Comparison of ENCODE assay signal across 19 cellular contexts in the genomic region with DNA sequence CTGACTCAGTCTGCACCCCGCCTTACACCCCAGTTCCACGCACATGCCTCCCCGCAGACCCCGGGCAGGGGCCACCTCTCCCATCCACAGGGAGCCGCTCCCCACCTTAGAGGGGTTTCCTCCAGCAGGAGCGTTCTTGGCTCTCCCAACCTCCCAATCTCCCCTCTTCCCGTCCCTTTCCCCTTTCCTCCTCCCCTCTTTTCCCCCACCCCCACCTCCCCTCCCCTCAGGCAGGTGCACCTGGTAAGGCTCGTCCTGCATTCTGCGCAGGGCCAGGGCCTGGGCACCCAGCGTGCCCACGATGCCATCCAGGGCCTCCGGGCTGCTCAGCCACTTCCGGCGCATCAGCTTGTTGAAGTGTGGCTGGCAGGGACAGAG. TPM values are rescaled to one million over a fixed set of nuclear protein-coding genes. Genes with fewer than 3 reads are reported as not detected.
DNase-seq lines count a peak whose midpoint lies in the region; ATAC-seq and TF ChIP-seq lines count a peak whose summit lies in the region.
"Had no signal": no experiment of that assay in that cellular context is flagged by ENCODE, and none has a peak within 500 bp of the region (broad histone marks: within the 10 kb centered on the region; RNA-seq: fewer than 3 reads in every experiment).

No MANE protein-coding gene starts in this region.

- peaks cover 10% of the 10 kb centered on the region for H3K4me1 Mint-ChIP-seq in CD14-positive monocyte
- H3K4me1 Mint-ChIP-seq in GM23338: peaks cover 13% of the 10 kb centered on the region
- peaks cover 2% of the 10 kb centered on the region for H3K4me1 Mint-ChIP-seq in endodermal cell

- H3K9ac ChIP-seq in endodermal cell (ENCODE audit: extremely low read depth, low read length, poor library complexity, severe bottlenecking): no peak overlapping the region
- no peak overlapping the region for H3K9ac ChIP-seq in iPS-20b (ENCODE audit: low read depth, low read length)
- H3K9ac ChIP-seq: BLaER1 had no signal

- H3K9me3 ChIP-seq in endodermal cell (ENCODE audit: control insufficient read depth, low read length) (no peaks in the 10 kb centered on the region), iPS-20b (ENCODE audit: insufficient read depth, low read depth, low read length) (no peaks in the 10 kb centered on the region), ovary (no peaks in the 10 kb centered on the region)
- H3K9me3 ChIP-seq: A549, BLaER1, SJSA1 had no signal

- H3K9me3 Mint-ChIP-seq in CD14-positive monocyte: peaks cover 0 to 6% (median 2%) of the 10 kb centered on the region in 7 donors
- H3K9me3 Mint-ChIP-seq in GM23338: no peaks in the 10 kb centered on the region; the same call in 2 of the 3 replicates
- H3K9me3 Mint-ChIP-seq in endodermal cell: no peaks in the 10 kb centered on the region
- H3K9me3 Mint-ChIP-seq: CD8-positive, alpha-beta T cell had no signal

- no peak for TF ChIP-seq EP300 in ovary (IDR thresholded peaks at IDR 0.05)

- peak overlapping the region; percentile 95 for H2AFZ ChIP-seq in GM23338
- H2AFZ ChIP-seq: PC-9 had no signal

- peaks cover 49% of the 10 kb centered on the region for H3K27me3 ChIP-seq in GM23338 (ENCODE audit: insufficient read depth)
- peaks cover 22% of the 10 kb centered on the region for H3K27me3 ChIP-seq in endodermal cell (ENCODE audit: control insufficient read depth, insufficient read depth, low read length, poor library complexity, severe bottlenecking)
- peaks cover 76% of the 10 kb centered on the region for H3K27me3 ChIP-seq in iPS-20b (ENCODE audit: insufficient read depth, low read length)
- no peaks in the 10 kb centered on the region for H3K27me3 ChIP-seq in ovary

- TF ChIP-seq POLR2A in ovary (IDR thresholded peaks at IDR 0.05): no peak

- intact Hi-C loops in CD14-positive monocyte (cut with micrococcal nuclease): no loop called here
- intact Hi-C loops in ovary (cut with DNase I): no loop called here

- TF ChIP-seq CTCF in CD14-positive monocyte (IDR thresholded peaks at IDR 0.05) (no peak), GM23338 (conservative IDR thresholded peaks at IDR 0.05; ENCODE audit: low read depth in 2 of 2) (no peak), endodermal cell (conservative IDR thresholded peaks at IDR 0.05) (no peak), ovary (IDR thresholded peaks at IDR 0.05) (no peak)

- H3K9me2 ChIP-seq in GM23338 (ENCODE audit: insufficient read depth): no peaks in the 10 kb centered on the region

- H3K27ac Mint-ChIP-seq in CD14-positive monocyte (no peak overlapping the region), GM23338 (no peak overlapping the region), endodermal cell (no peak overlapping the region)
- H3K27ac Mint-ChIP-seq: CD8-positive, alpha-beta T cell had no signal

- H3F3A ChIP-seq in GM23338 (replicated peaks; ENCODE audit: low read depth): 0 out of 2 replicates have a peak, but pooled peaks cover 5% of the 10 kb centered on the region

- peak; percentile 28 for ATAC-seq in GM23338
- ATAC-seq in HG02970 (IDR thresholded peaks at IDR 0.05; ENCODE audit: low FRiP score, unreplicated experiment): no peak
- ATAC-seq: A549; CD8-positive, alpha-beta T cell; K562 had no signal

- H3K36me3 Mint-ChIP-seq in CD14-positive monocyte: peaks cover 0 to 2% of the 10 kb centered on the region in 2 donors
- peaks cover 4% of the 10 kb centered on the region; the same call in 1 of the 3 replicates for H3K36me3 Mint-ChIP-seq in GM23338 (ENCODE audit: low read depth)
- no peaks in the 10 kb centered on the region for H3K36me3 Mint-ChIP-seq in endodermal cell (ENCODE audit: low read depth)
- H3K36me3 Mint-ChIP-seq: CD8-positive, alpha-beta T cell had no signal

- H3K4me3 Mint-ChIP-seq in CD14-positive monocyte (peak overlapping the region in 1 of 2 donors; percentile 64), GM23338 (peak overlapping the region; percentile 70), endodermal cell (peak overlapping the region; percentile 34)
- H3K4me3 Mint-ChIP-seq: CD8-positive, alpha-beta T cell had no signal

- peak overlapping the region; percentile 95 for H3K4me2 ChIP-seq in GM23338
- H3K4me2 ChIP-seq: A549, PC-9 had no signal

- no peaks in the 10 kb centered on the region for H3K79me2 ChIP-seq in GM23338 (replicated peaks; ENCODE audit: insufficient read depth)

- 79 to 100% methylated on average over 2 to 14 of the region's 14 CpGs for WGBS in endodermal cell (ENCODE audit: insufficient coverage in 1 of 2, insufficient read length in 1 of 2), 2 experiments
- WGBS in ovary, 3 donors: 39 to 43% (median 41%) methylated on average over 14 of the region's 14 CpGs

- H3K27me3 Mint-ChIP-seq in CD14-positive monocyte (ENCODE audit: low read depth in 3 of 3): peaks cover 60 to 68% (median 62%) of the 10 kb centered on the region in 3 donors
- H3K27me3 Mint-ChIP-seq in GM23338 (ENCODE audit: insufficient read depth, low read depth, poor library complexity): peaks cover 43% of the 10 kb centered on the region
- peaks cover 90% of the 10 kb centered on the region for H3K27me3 Mint-ChIP-seq in endodermal cell (ENCODE audit: insufficient read depth)

- DNase-seq in CD14-positive monocyte (ENCODE audit: low spot score): peak; percentile 14
- DNase-seq in GM23338 (ENCODE audit: low spot score): peak; percentile 55
- DNase-seq in endodermal cell: no peak
- DNase-seq in mucosa of gallbladder (ENCODE audit: low spot score): no peak
- no peak for DNase-seq in ovary
- DNase-seq: Calu3; CD8-positive, alpha-beta T cell; NCI-H1092 treated with DMSO at 0.1 percent for 48 hours; NCI-H187; NCI-H345; NCI-H524 treated with DMSO at 0.1 percent for 48 hours; PC-9 had no signal

- H3K36me3 ChIP-seq in GM23338 (ENCODE audit: insufficient read depth): no peaks in the 10 kb centered on the region
- no peaks in the 10 kb centered on the region for H3K36me3 ChIP-seq in endodermal cell (ENCODE audit: control insufficient read depth, insufficient read depth, low read length)
- H3K36me3 ChIP-seq in iPS-20b (ENCODE audit: insufficient read depth, low read depth, low read length): no peaks in the 10 kb centered on the region
- no peaks in the 10 kb centered on the region for H3K36me3 ChIP-seq in ovary
- H3K36me3 ChIP-seq: BLaER1, SJSA1 had no signal

- no peaks in the 10 kb centered on the region for H4K20me1 ChIP-seq in GM23338 (replicated peaks; ENCODE audit: insufficient read depth)
- H4K20me1 ChIP-seq: BLaER1 had no signal

- peak overlapping the region; percentile 71 for H3K4me3 ChIP-seq in GM23338
- H3K4me3 ChIP-seq in endodermal cell (ENCODE audit: low read length): no peak overlapping the region
- H3K4me3 ChIP-seq in iPS-20b (ENCODE audit: low read length): peak overlapping the region; percentile 66; the same call in 1 of the 2 replicates
- H3K4me3 ChIP-seq in ovary: no peak overlapping the region
- H3K4me3 ChIP-seq: A549, BLaER1, K562, PC-9, SJSA1 had no signal

- no peak overlapping the region for H3K27ac ChIP-seq in GM23338 (ENCODE audit: low read depth)
- no peak overlapping the region for H3K27ac ChIP-seq in endodermal cell (ENCODE audit: low read depth, low read length)
- H3K27ac ChIP-seq in iPS-20b (ENCODE audit: low read length): no peak overlapping the region
- no peak overlapping the region for H3K27ac ChIP-seq in ovary
- H3K27ac ChIP-seq: A549, BLaER1, PC-9, RWPE1, SJSA1 had no signal

- H3K4me1 ChIP-seq in GM23338 (ENCODE audit: insufficient read depth) (peaks cover 27% of the 10 kb centered on the region), endodermal cell (ENCODE audit: control insufficient read depth, insufficient read depth, low read length) (no peaks in the 10 kb centered on the region), iPS-20b (ENCODE audit: insufficient read depth, low read length) (peaks cover 6% of the 10 kb centered on the region; the same call in 1 of the 2 replicates), ovary (ENCODE audit: insufficient read depth) (no peaks in the 10 kb centered on the region)
- H3K4me1 ChIP-seq: A549 had no signal

RNA-seq across cellular contexts. Expression of a gene that starts 27.3 kb away (rescaled TPM):
- polyA plus RNA-seq in CD14-positive monocyte: not detected
- 0.35 and 3.2 TPM in 2 replicates for total RNA-seq in GM23338 (2014; rRNA removed; shearing (Covaris generic))
- 2.0 and 2.8 TPM in 2 replicates for polyA plus RNA-seq in GM23338 (2016; fragmentation: Nextera tagmentation; extraction: Ambion mirVana)
- under 1 TPM in 1 of 2 donors, not detected in 1; 0.11 TPM for total RNA-seq in endodermal cell
- 1.2 TPM for polyA plus RNA-seq in endodermal cell (2013, experiment 1 of 2)
- 1.3 TPM for polyA plus RNA-seq in endodermal cell (2013, experiment 2 of 2)
- total RNA-seq in mucosa of gallbladder: 9.0 TPM
- 1 to 10 TPM in 5 of 7 donors, under 1 TPM in 1, not detected in 1; 0.80 to 3.2 (median 1.4) TPM for total RNA-seq in ovary
- 1 to 10 TPM in 1 of 2 donors, under 1 TPM in 1; 0.63 to 1.4 TPM for polyA plus RNA-seq in ovary
- total RNA-seq: Calu3; CD8-positive, alpha-beta T cell; PC-9 had no signal

RNA-seq across cellular contexts. Expression of a gene that starts 33.1 kb away (rescaled TPM):
- under 1 TPM; 0.59 to 0.69 TPM for polyA plus RNA-seq in CD14-positive monocyte
- total RNA-seq in GM23338 (2014; rRNA removed; shearing (Covaris generic)): 38.6 and 40.5 TPM in 2 replicates
- polyA plus RNA-seq in GM23338 (2016; fragmentation: Nextera tagmentation; extraction: Ambion mirVana): 15.8 and 16.6 TPM in 2 replicates
- total RNA-seq in endodermal cell: 10 to 100 TPM; 74.6 to 90.6 TPM
- 40.4 TPM for polyA plus RNA-seq in endodermal cell (2013, experiment 1 of 2)
- 34.5 TPM for polyA plus RNA-seq in endodermal cell (2013, experiment 2 of 2)
- 38.8 TPM for total RNA-seq in mucosa of gallbladder
- total RNA-seq in ovary: 10 to 100 TPM; 14.2 to 53.3 (median 43.1) TPM
- polyA plus RNA-seq in ovary: 10 to 100 TPM; 24.6 to 51.5 TPM

RNA-seq across cellular contexts. Expression of a gene that starts 39.4 kb away (rescaled TPM):
- polyA plus RNA-seq in CD14-positive monocyte: 1 to 10 TPM; 2.9 to 4.7 TPM
- 15.9 and 16.0 TPM in 2 replicates for total RNA-seq in GM23338 (2014; rRNA removed; shearing (Covaris generic))
- 2.5 and 5.0 TPM in 2 replicates for polyA plus RNA-seq in GM23338 (2016; fragmentation: Nextera tagmentation; extraction: Ambion mirVana)
- 10 to 100 TPM in 1 of 2 donors, 1 to 10 TPM in 1; 9.4 to 11.3 TPM for total RNA-seq in endodermal cell
- 4.8 TPM for polyA plus RNA-seq in endodermal cell (2013, experiment 1 of 2)
- 4.9 TPM for polyA plus RNA-seq in endodermal cell (2013, experiment 2 of 2)
- 21.7 TPM for total RNA-seq in mucosa of gallbladder
- total RNA-seq in ovary: 10 to 100 TPM in 4 of 7 donors, 1 to 10 TPM in 3; 4.1 to 12.6 (median 11.9) TPM
- 10 to 100 TPM in 1 of 2 donors, 1 to 10 TPM in 1; 5.2 to 11.3 TPM for polyA plus RNA-seq in ovary

RNA-seq across cellular contexts. Expression of a gene that starts 39.9 kb away (rescaled TPM):
- polyA plus RNA-seq in CD14-positive monocyte (10 to 100 TPM; 63.4 to 82.7 TPM), GM23338 (2016; fragmentation: Nextera tagmentation; extraction: Ambion mirVana) (74.7 and 81.9 TPM in 2 replicates), ovary (10 to 100 TPM in 1 of 2 donors, 1 to 10 TPM in 1; 1.8 to 33.7 TPM)
- total RNA-seq in GM23338 (2014; rRNA removed; shearing (Covaris generic)): 23.3 and 29.4 TPM in 2 replicates
- total RNA-seq in endodermal cell (10 to 100 TPM; 56.6 to 79.1 TPM), mucosa of gallbladder (26.8 TPM), ovary (10 to 100 TPM; 14.2 to 32.9 (median 23.4) TPM)
- 35.0 TPM for polyA plus RNA-seq in endodermal cell (2013, experiment 1 of 2)
- polyA plus RNA-seq in endodermal cell (2013, experiment 2 of 2): 33.3 TPM

RNA-seq across cellular contexts. Expression of a gene that starts 57.2 kb away (rescaled TPM):
- polyA plus RNA-seq in CD14-positive monocyte (not detected), GM23338 (2016; fragmentation: Nextera tagmentation; extraction: Ambion mirVana) (0.09 and 0.24 TPM in 2 replicates), ovary (under 1 TPM in 1 of 2 donors, not detected in 1; 0.11 TPM)
- total RNA-seq in GM23338 (2014; rRNA removed; shearing (Covaris generic)): 1.3 and 2.2 TPM in 2 replicates
- total RNA-seq in endodermal cell (under 1 TPM; 0.15 to 0.22 TPM), mucosa of gallbladder (0.52 TPM), ovary (under 1 TPM; 0.15 to 0.57 (median 0.20) TPM)
- polyA plus RNA-seq in endodermal cell (2013, experiment 1 of 2): 0.25 TPM
- 0.21 TPM for polyA plus RNA-seq in endodermal cell (2013, experiment 2 of 2)
- total RNA-seq: SJSA1 had no signal

Comparison
In these comparisons a context has a peak if more than half of its experiments do, and no peak if none do; other contexts are left out.
1. DNase-seq: peak in CD14-positive monocyte (single experiment) and GM23338 (single experiment); none in endodermal cell (single experiment), mucosa of gallbladder (single experiment) and ovary (0 of 5).
2. H3K4me3 ChIP-seq: peak in GM23338 (single experiment) and iPS-20b (single experiment); none in endodermal cell (single experiment) and ovary (single experiment).